8 cellular contexts compared by ENCODE assay signal in the genomic region with DNA sequence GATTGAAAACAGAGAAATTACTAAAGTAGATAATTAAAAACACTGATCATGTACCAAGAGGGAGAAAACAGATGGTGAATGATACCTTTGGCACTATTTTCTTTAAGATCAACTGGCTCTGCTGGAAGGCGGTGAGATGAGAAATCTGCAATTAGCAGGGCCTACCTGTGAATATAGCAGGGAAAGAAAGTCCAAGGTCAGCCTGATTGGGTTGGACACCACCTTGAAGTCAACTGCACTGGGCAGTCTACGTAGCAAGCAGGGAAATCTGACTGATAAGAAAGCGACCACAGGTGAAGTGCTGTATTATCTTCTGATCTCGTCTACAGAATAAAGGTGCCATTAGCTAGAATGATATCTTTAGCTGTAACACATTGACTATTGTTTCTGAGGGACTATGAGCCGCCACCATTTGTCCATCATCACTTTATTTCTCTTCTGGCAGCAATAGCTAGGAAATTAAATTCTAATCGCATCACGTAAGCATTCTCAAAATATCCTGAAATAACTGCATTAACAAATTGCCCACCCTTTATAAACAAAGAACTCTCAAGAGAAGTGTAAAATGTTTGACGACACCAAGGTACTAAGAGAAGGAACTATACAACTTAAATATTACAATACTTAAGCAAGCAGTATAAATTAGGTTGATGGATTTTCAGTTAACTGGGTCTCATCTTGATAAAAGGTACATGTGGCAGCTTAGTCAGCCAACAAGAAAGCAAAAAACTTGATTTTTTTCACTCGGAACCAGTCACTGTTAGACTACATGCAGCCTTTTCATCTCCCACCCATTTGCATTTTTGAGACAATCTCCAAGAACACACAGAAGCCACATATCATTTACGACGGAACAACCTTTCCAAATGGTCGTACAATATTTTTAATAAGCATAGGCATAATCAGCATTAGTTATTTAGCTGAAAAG. TPM values are rescaled to one million over a fixed set of nuclear protein-coding genes. Genes with fewer than 3 reads are reported as not detected.
DNase-seq lines count a peak whose midpoint lies in the region; ATAC-seq and TF ChIP-seq lines count a peak whose summit lies in the region.

No MANE protein-coding gene starts in this region.

- TF ChIP-seq POLR2A in transverse colon (IDR thresholded peaks at IDR 0.05) = no peak

- intact Hi-C loops in activated naive CD4-positive, alpha-beta T cell treated with anti-CD3 and anti-CD28 coated beads for 36 hours (cut with micrococcal nuclease) = loop anchor here (5.0 to 10.0 kb wide), 2 partner anchors 433 to 585 kb away; a partner anchor contains a TSS
- intact Hi-C loops in ascending aorta (cut with DNase I) = loop anchor here (2.0 to 10.0 kb wide), 4 partner anchors 15 to 253 kb away; a partner anchor contains a TSS
- intact Hi-C loops in transverse colon (cut with DNase I; ENCODE audit: low total_unique reads) = no loop called here

- H3K4me1 ChIP-seq in ascending aorta = peaks cover 0 to 8% of the 10 kb centered on the region in 2 donors
- H3K4me1 ChIP-seq in liver (ENCODE audit: control insufficient read depth in 4 of 4, insufficient read depth in 4 of 4, low read length in 3 of 4) = peaks cover 0 to 14% (median 4%) of the 10 kb centered on the region in 4 donors
- peaks cover 7 to 25% (median 10%) of the 10 kb centered on the region in 4 donors for H3K4me1 ChIP-seq in transverse colon

- H3K36me3 Mint-ChIP-seq in activated naive CD4-positive, alpha-beta T cell treated with anti-CD3 and anti-CD28 coated beads for 36 hours (ENCODE audit: low read depth) = peaks cover 5% of the 10 kb centered on the region
- no peaks in the 10 kb centered on the region for H3K36me3 Mint-ChIP-seq in activated naive CD4-positive, alpha-beta T cell treated with anti-CD3 and anti-CD28 coated beads, Interleukin-2, amount 50 U/mL, for 72 hours

- no peak for ATAC-seq in activated naive CD4-positive, alpha-beta T cell treated with anti-CD3 and anti-CD28 coated beads, Interleukin-2, amount 50 U/mL, for 72 hours
- no peak for ATAC-seq in GM21515 (IDR thresholded peaks at IDR 0.05; ENCODE audit: unreplicated experiment)

- H3K9me3 ChIP-seq in ascending aorta (no peaks in the 10 kb centered on the region), liver (ENCODE audit: control insufficient read depth in 4 of 4, low read length in 3 of 4) (no peaks in the 10 kb centered on the region), transverse colon (no peaks in the 10 kb centered on the region)

- DNase-seq in activated naive CD4-positive, alpha-beta T cell treated with anti-CD3 and anti-CD28 coated beads for 36 hours = no peak
- DNase-seq in activated naive CD4-positive, alpha-beta T cell treated with anti-CD3 and anti-CD28 coated beads, Interleukin-2, amount 50 U/mL, for 72 hours (ENCODE audit: low spot score in 2 of 2) = no peak
- DNase-seq in ascending aorta (ENCODE audit: low spot score in 2 of 2) (no peak), transverse colon (no peak), NCI-H1436 (lab: John Stamatoyannopoulos, UW) (no peak), NCI-H146 (lab: John Stamatoyannopoulos, UW) (no peak)

- peaks cover 6% of the 10 kb centered on the region for H3K27me3 Mint-ChIP-seq in activated naive CD4-positive, alpha-beta T cell treated with anti-CD3 and anti-CD28 coated beads for 36 hours (ENCODE audit: low read depth)

- peak overlapping the region; percentile 88 to 89 for H3K4me3 ChIP-seq in ascending aorta
- H3K4me3 ChIP-seq in liver (ENCODE audit: low read depth in 1 of 3, low read length in 3 of 3) = peak overlapping the region; percentile 64 to 84 (median 74)
- peak overlapping the region in 3 of 4 donors; percentile 90 to 97 (median 92) for H3K4me3 ChIP-seq in transverse colon

- no peak for TF ChIP-seq EP300 in transverse colon (IDR thresholded peaks at IDR 0.05; ENCODE audit: low read depth)

- in situ Hi-C loops in transverse colon (cut with MboI; ENCODE audit: low pct_ligation_motif_present in 1 of 4, low pct_unique_long_range_greater_than_20kb in 1 of 4, low sequenced_read_pairs in 3 of 4) = no loop called here

- peak overlapping the region; percentile 45 to 46 for H3K9ac ChIP-seq in liver (ENCODE audit: low read depth in 1 of 2, low read length in 2 of 2)

- no peak overlapping the region for H3K27ac Mint-ChIP-seq in activated naive CD4-positive, alpha-beta T cell treated with anti-CD3 and anti-CD28 coated beads for 36 hours
- peak overlapping the region in 1 of 2 donors; percentile 53 for H3K27ac Mint-ChIP-seq in activated naive CD4-positive, alpha-beta T cell treated with anti-CD3 and anti-CD28 coated beads, Interleukin-2, amount 50 U/mL, for 72 hours

- CTCF ChIA-PET in activated naive CD4-positive, alpha-beta T cell treated with anti-CD3 and anti-CD28 coated beads for 36 hours (lab: Charles Lee) = interaction anchor here (0.7 to 1.0 kb wide), 3 partner anchors 16 to 252 kb away, joined by 3 to 6 read pairs (median 4); no protein-coding TSS in a partner anchor

- H3K36me3 ChIP-seq in ascending aorta = no peaks in the 10 kb centered on the region
- no peaks in the 10 kb centered on the region for H3K36me3 ChIP-seq in liver (ENCODE audit: control insufficient read depth in 4 of 4, insufficient read depth in 3 of 4, low read depth in 1 of 4, low read length in 3 of 4)
- no peaks in the 10 kb centered on the region for H3K36me3 ChIP-seq in transverse colon

- H3K27ac ChIP-seq in ascending aorta (peak overlapping the region; percentile 88 to 95), liver (ENCODE audit: low read depth in 1 of 2, low read length in 2 of 2) (peak overlapping the region in 1 of 2 donors; percentile 95), transverse colon (peak overlapping the region; percentile 91 to 95 (median 94))

- H3K27me3 ChIP-seq in ascending aorta (no peaks in the 10 kb centered on the region), liver (ENCODE audit: control insufficient read depth in 4 of 4, insufficient read depth in 4 of 4, low read length in 3 of 4) (no peaks in the 10 kb centered on the region), transverse colon (no peaks in the 10 kb centered on the region)

- TF ChIP-seq CTCF in ascending aorta (IDR thresholded peaks at IDR 0.05) = no peak
- TF ChIP-seq CTCF in liver (IDR thresholded peaks at IDR 0.05; ENCODE audit: low read depth, low read length, missing input control) = no peak
- no peak for TF ChIP-seq CTCF in transverse colon (IDR thresholded peaks at IDR 0.05)

- H3K9me3 Mint-ChIP-seq in activated naive CD4-positive, alpha-beta T cell treated with anti-CD3 and anti-CD28 coated beads for 36 hours = no peaks in the 10 kb centered on the region
- H3K9me3 Mint-ChIP-seq in activated naive CD4-positive, alpha-beta T cell treated with anti-CD3 and anti-CD28 coated beads, Interleukin-2, amount 50 U/mL, for 72 hours = no peaks in the 10 kb centered on the region

- peaks cover 30% of the 10 kb centered on the region for H3K4me1 Mint-ChIP-seq in activated naive CD4-positive, alpha-beta T cell treated with anti-CD3 and anti-CD28 coated beads for 36 hours (ENCODE audit: low read depth)

- TF ChIP-seq RAD21 in liver (IDR thresholded peaks at IDR 0.05) = no peak

- H3K4me3 Mint-ChIP-seq in activated naive CD4-positive, alpha-beta T cell treated with anti-CD3 and anti-CD28 coated beads for 36 hours = peak overlapping the region; percentile 89

- WGBS in liver = 66% methylated on average over 12 of the region's 12 CpGs
- WGBS in transverse colon (ENCODE audit: low coverage in 1 of 2), 2 donors = 58 to 66% methylated on average over 8 to 12 of the region's 12 CpGs

TF ChIP-seq in liver, 16 proteins besides CTCF, POLR2A, EP300 and RAD21:
- no peak for TF ChIP-seq TAF1 (conservative IDR thresholded peaks at IDR 0.05)
- TF ChIP-seq GABPA (IDR thresholded peaks at IDR 0.05 in 1 of 2, conservative IDR thresholded peaks at IDR 0.05 in 1 of 2) = no peak

RNA-seq across cellular contexts. Expression of a gene that starts 1.3 kb away (rescaled TPM):
- total RNA-seq in activated naive CD4-positive, alpha-beta T cell treated with anti-CD3 and anti-CD28 coated beads for 36 hours = 10 to 100 TPM; 29.1 to 32.2 TPM
- total RNA-seq in activated naive CD4-positive, alpha-beta T cell treated with anti-CD3 and anti-CD28 coated beads, Interleukin-2, amount 50 U/mL, for 72 hours = 10 to 100 TPM; 14.8 to 15.0 TPM
- total RNA-seq in ascending aorta (6.1 TPM), liver (10 to 100 TPM; 15.5 to 17.5 TPM), transverse colon (10 to 100 TPM in 3 of 4 donors, 1 to 10 TPM in 1; 3.6 to 15.0 (median 14.4) TPM)
- polyA plus RNA-seq in liver = 1 to 10 TPM; 9.1 to 9.3 TPM
